ENCODE assay signal across 19 cellular contexts in genomic region chr7:99020413-99020715, GRCh38.
"Had no signal": no experiment of that assay in that cellular context is flagged by ENCODE, and none has a peak within 500 bp of the region (broad histone marks: within the 10 kb centered on the region; RNA-seq: fewer than 3 reads in every experiment).

No MANE protein-coding gene starts in this region.

- H3K36me3 ChIP-seq: uterus had no signal

- DNase-seq: effector memory CD8-positive, alpha-beta T cell; glutamatergic neuron; immature natural killer cell; left ventricle myocardium superior; occipital lobe; stimulated activated CD4-positive, alpha-beta T cell treated with anti-CD3 and anti-CD28 coated beads, Interleukin-2, amount 100 ng/mL, for 24 hours; stimulated activated CD4-positive, alpha-beta T cell treated with anti-CD3 and anti-CD28 coated beads, Interleukin-4, amount 100 ng/mL, for 4 hours; stimulated activated naive CD4-positive, alpha-beta T cell; uterus had no signal

- H3K4me1 ChIP-seq: neural progenitor cell, parathyroid adenoma, uterus had no signal

- H3K9me3 Mint-ChIP-seq: central memory CD8-positive, alpha-beta T cell; effector memory CD8-positive, alpha-beta T cell; immature natural killer cell; natural killer cell treated with Interleukin-12 subunit alpha and Interleukin-12 subunit beta and Interleukin-15 and Interleukin-18, amount 100 ng/mL, for 72 hours; neural progenitor cell had no signal

- H3K9me3 ChIP-seq: esophagus muscularis mucosa, gastrocnemius medialis, sigmoid colon, uterus had no signal

- H3K4me2 ChIP-seq: neural progenitor cell had no signal

- H2AFZ ChIP-seq: neural progenitor cell, parathyroid adenoma had no signal

- H3K4me1 Mint-ChIP-seq: central memory CD8-positive, alpha-beta T cell; neural progenitor cell had no signal

- H3K4me3 Mint-ChIP-seq: central memory CD8-positive, alpha-beta T cell; effector memory CD8-positive, alpha-beta T cell; immature natural killer cell; natural killer cell treated with Interleukin-12 subunit alpha and Interleukin-12 subunit beta and Interleukin-15 and Interleukin-18, amount 100 ng/mL, for 72 hours; neural progenitor cell; type B pancreatic cell had no signal

- H3K27ac Mint-ChIP-seq: natural killer cell treated with Interleukin-12 subunit alpha and Interleukin-12 subunit beta and Interleukin-15 and Interleukin-18, amount 100 ng/mL, for 72 hours; neural progenitor cell; type B pancreatic cell had no signal

- H3K4me3 ChIP-seq: esophagus muscularis mucosa, gastrocnemius medialis, neural progenitor cell, sigmoid colon, skin epidermis, uterus had no signal

- H3K27ac ChIP-seq: epithelial cell of prostate, esophagus muscularis mucosa, gastrocnemius medialis, neural progenitor cell, parathyroid adenoma, sigmoid colon, uterus had no signal

- ATAC-seq: effector memory CD8-positive, alpha-beta T cell; gastrocnemius medialis; left ventricle myocardium superior; natural killer cell treated with Interleukin-12 subunit alpha and Interleukin-12 subunit beta and Interleukin-15 and Interleukin-18, amount 100 ng/mL, for 72 hours had no signal

- H3K9ac ChIP-seq: neural progenitor cell, parathyroid adenoma had no signal

- H3K27me3 ChIP-seq: esophagus muscularis mucosa, gastrocnemius medialis, neural progenitor cell, sigmoid colon, uterus had no signal
